1 cellular context compared by ENCODE assay signal in genomic region chr3:49416867-49417266, GRCh38.
TF ChIP-seq lines count a peak whose summit lies in the region.

No MANE protein-coding gene starts in this region.

TF ChIP-seq in GM12878, 131 proteins besides CTCF, POLR2A, EP300 and RAD21:
- TF ChIP-seq ESRRA (IDR thresholded peaks at IDR 0.05; ENCODE audit: low read length) (no peak), MXI1 (IDR thresholded peaks at IDR 0.05; ENCODE audit: low read depth, low read length) (no peak), RUNX3 (IDR thresholded peaks at IDR 0.05; ENCODE audit: low read length) (no peak), PAX5 (IDR thresholded peaks at IDR 0.05; ENCODE audit: borderline replicate concordance, low read depth, low read length) (no peak), REST (IDR thresholded peaks at IDR 0.05; ENCODE audit: low read depth, low read length) (no peak), SMC3 (IDR thresholded peaks at IDR 0.05; ENCODE audit: borderline replicate concordance, low read length) (no peak), PKNOX1 (IDR thresholded peaks at IDR 0.05) (no peak), YBX1 (IDR thresholded peaks at IDR 0.05) (no peak)
